ENCODE assay signal across 18 cellular contexts in genomic region chr19:47786566-47786965, GRCh38. TPM values are rescaled to one million over a fixed set of nuclear protein-coding genes. Genes with fewer than 3 reads are reported as not detected.
"Had no signal": no experiment of that assay in that cellular context is flagged by ENCODE, and none has a peak within 500 bp of the region (broad histone marks: within the 10 kb centered on the region; RNA-seq: fewer than 3 reads in every experiment).

No MANE protein-coding gene starts in this region.

- H3K4me3 Mint-ChIP-seq: activated naive CD4-positive, alpha-beta T cell treated with anti-CD3 and anti-CD28 coated beads for 36 hours; activated naive CD8-positive, alpha-beta T cell treated with anti-CD3 and anti-CD28 coated beads, Interleukin-2, amount 50 U/mL, for 24 hours; activated T-helper 17 cell treated with anti-CD3 and anti-CD28 coated beads, Interleukin-2, amount 50 U/mL, for 72 hours; stimulated activated effector memory CD8-positive, alpha-beta T cell treated with anti-CD3 and anti-CD28 coated beads, Interleukin-12 subunit alpha, Interleukin-12 subunit beta, amount 100 ng/mL, for 72 hours; T-helper 2 cell treated with Interferon-gamma antibody and Interleukin-4, amounts not matched to agents 5 μg/mL and 100 μg/mL, for 36 hours had no signal

- H3K9me3 ChIP-seq: tibial artery had no signal

- H3K9me3 Mint-ChIP-seq: activated naive CD4-positive, alpha-beta T cell treated with anti-CD3 and anti-CD28 coated beads for 36 hours; activated naive CD8-positive, alpha-beta T cell treated with anti-CD3 and anti-CD28 coated beads, Interleukin-2, amount 50 U/mL, for 24 hours; activated T-helper 17 cell treated with anti-CD3 and anti-CD28 coated beads, Interleukin-2, amount 50 U/mL, for 72 hours; stimulated activated effector memory CD8-positive, alpha-beta T cell treated with anti-CD3 and anti-CD28 coated beads, Interleukin-12 subunit alpha, Interleukin-12 subunit beta, amount 100 ng/mL, for 72 hours; T-helper 2 cell treated with Interferon-gamma antibody and Interleukin-4, amounts not matched to agents 5 μg/mL and 100 μg/mL, for 36 hours had no signal

- H3K4me3 ChIP-seq: tibial artery had no signal

- H3K27ac Mint-ChIP-seq: activated naive CD4-positive, alpha-beta T cell treated with anti-CD3 and anti-CD28 coated beads for 36 hours; activated naive CD8-positive, alpha-beta T cell treated with anti-CD3 and anti-CD28 coated beads, Interleukin-2, amount 50 U/mL, for 24 hours; activated T-helper 17 cell treated with anti-CD3 and anti-CD28 coated beads, Interleukin-2, amount 50 U/mL, for 72 hours; stimulated activated effector memory CD8-positive, alpha-beta T cell treated with anti-CD3 and anti-CD28 coated beads, Interleukin-12 subunit alpha, Interleukin-12 subunit beta, amount 100 ng/mL, for 72 hours; T-helper 2 cell treated with Interferon-gamma antibody and Interleukin-4, amounts not matched to agents 5 μg/mL and 100 μg/mL, for 36 hours had no signal

- H3K27me3 ChIP-seq: tibial artery had no signal

- DNase-seq: activated CD4-positive, alpha-beta T cell treated with anti-CD3 and anti-CD28 coated beads, Interleukin-2, amount 50 U/mL, for 4 hours; activated naive CD4-positive, alpha-beta T cell treated with anti-CD3 and anti-CD28 coated beads for 36 hours; activated naive CD8-positive, alpha-beta T cell treated with anti-CD3 and anti-CD28 coated beads, Interleukin-2, amount 50 U/mL, for 24 hours; aorta; erythroblast; hypothalamus; mesenchymal stem cell; stimulated activated CD4-positive, alpha-beta T cell treated with anti-CD3 and anti-CD28 coated beads, Interleukin-1b, Interleukin-23, amount 100 ng/mL, for 48 hours; tibial artery had no signal

- H3K27me3 Mint-ChIP-seq: activated T-helper 17 cell treated with anti-CD3 and anti-CD28 coated beads, Interleukin-2, amount 50 U/mL, for 72 hours had no signal

RNA-seq across cellular contexts. Expression of gene TPRX1, which starts 17.8 kb away (rescaled TPM):
- total RNA-seq: activated naive CD4-positive, alpha-beta T cell treated with anti-CD3 and anti-CD28 coated beads for 36 hours; activated T-helper 17 cell treated with anti-CD3 and anti-CD28 coated beads, Interleukin-2, amount 50 U/mL, for 72 hours; aorta; bronchial epithelial cell; kidney epithelial cell; liver; osteocyte; sciatic nerve had no signal
- polyA plus RNA-seq: aorta, liver, neural cell had no signal

RNA-seq across cellular contexts. Expression of gene CRX, which starts 35.2 kb away (rescaled TPM):
- total RNA-seq: activated naive CD4-positive, alpha-beta T cell treated with anti-CD3 and anti-CD28 coated beads for 36 hours; aorta; bronchial epithelial cell; kidney epithelial cell; liver; osteocyte had no signal
- polyA plus RNA-seq: neural cell had no signal
